1 cellular context compared by ENCODE assay signal in the genomic region with DNA sequence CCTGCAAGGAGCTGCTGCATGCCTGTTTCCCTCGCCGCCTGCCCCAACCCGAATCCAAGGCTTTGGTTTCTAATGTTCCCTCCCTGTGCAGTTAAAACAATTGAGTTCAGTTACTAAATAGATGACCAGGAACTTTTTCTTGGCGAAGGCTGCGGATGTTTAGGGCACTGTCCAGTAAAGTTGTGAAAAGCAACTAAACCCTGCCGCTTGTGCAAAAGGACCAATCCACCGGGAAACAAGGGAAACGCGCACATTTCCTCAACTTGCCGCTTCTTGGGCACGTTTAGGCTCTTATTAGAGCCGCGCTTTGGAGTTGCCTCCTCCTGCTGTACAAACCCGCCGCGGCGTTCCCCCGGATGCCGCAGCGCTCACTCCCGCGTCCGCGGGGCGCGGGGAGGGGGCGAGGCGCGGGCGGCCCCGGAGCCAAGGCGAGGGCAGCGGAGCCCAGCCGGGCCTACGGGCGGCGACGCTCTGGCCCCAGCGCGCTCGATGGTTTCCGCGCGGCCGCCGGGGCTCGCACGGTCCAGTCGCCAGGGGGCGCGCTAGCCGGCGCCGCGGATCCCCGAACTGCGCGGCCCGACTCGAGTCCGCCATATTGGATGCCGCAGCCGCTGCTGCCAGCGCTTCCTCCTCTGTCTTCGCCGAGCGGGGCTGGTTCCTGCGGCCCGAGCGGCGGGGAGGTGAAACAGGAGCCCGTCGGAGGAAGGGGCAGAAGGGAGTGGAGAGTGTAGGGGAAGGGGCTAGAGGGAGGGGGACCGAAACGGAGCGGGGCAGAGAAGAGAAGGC.
TF ChIP-seq lines count a peak whose summit lies in the region.

Gene SCAF8 (plus strand): TSS at position 593 of the 786 bp plus-strand sequence. CDS start 485 bp downstream, outside the sequence.

TF ChIP-seq in HepG2, 621 proteins besides CTCF, POLR2A, EP300 and RAD21 (continued from another document and continues in another):
- TF ChIP-seq KIAA2018 (CRISPR knock-in tag; IDR thresholded peaks at IDR 0.05; ENCODE audit: borderline replicate concordance) (no peak), SMARCC2 (IDR thresholded peaks at IDR 0.05) (no peak), ZNF564 (CRISPR knock-in tag; IDR thresholded peaks at IDR 0.05) (no peak; the same call in 1 of the 2 replicates), YEATS2 (CRISPR knock-in tag; IDR thresholded peaks at IDR 0.05; ENCODE audit: borderline replicate concordance) (no peak), ZNF543 (CRISPR knock-in tag; IDR thresholded peaks at IDR 0.05) (peak; percentile 12; the same call in 1 of the 2 replicates), NR3C1 (CRISPR knock-in tag; IDR thresholded peaks at IDR 0.05) (no peak), ZNF720 (CRISPR knock-in tag; IDR thresholded peaks at IDR 0.05) (no peak), GABPB1 (CRISPR knock-in tag; IDR thresholded peaks at IDR 0.05) (peak; percentile 70), FOXO1 (CRISPR knock-in tag; IDR thresholded peaks at IDR 0.05) (no peak), ZNF7 (CRISPR knock-in tag; IDR thresholded peaks at IDR 0.05) (no peak), NFE2L1 (CRISPR knock-in tag; IDR thresholded peaks at IDR 0.05; ENCODE audit: borderline replicate concordance) (no peak), KLF16 (CRISPR knock-in tag; IDR thresholded peaks at IDR 0.05) (no peak), ZMYM2 (CRISPR knock-in tag; IDR thresholded peaks at IDR 0.05) (no peak), SIX1 (CRISPR knock-in tag; IDR thresholded peaks at IDR 0.05; ENCODE audit: borderline replicate concordance) (no peak), PAX8 (CRISPR knock-in tag; IDR thresholded peaks at IDR 0.05; ENCODE audit: borderline replicate concordance) (peak; percentile 68; the same call in 1 of the 2 replicates), SIN3B (IDR thresholded peaks at IDR 0.05; ENCODE audit: low read length) (0 out of 2 replicates have a peak, but pooled peaks have one; percentile 44), ZSCAN29 (CRISPR knock-in tag; conservative IDR thresholded peaks at IDR 0.05) (peak; percentile 84), ZNF292 (CRISPR knock-in tag; IDR thresholded peaks at IDR 0.05; ENCODE audit: borderline replicate concordance, low read depth) (no peak), HINFP (CRISPR knock-in tag; IDR thresholded peaks at IDR 0.05; ENCODE audit: low read depth) (peak; percentile 97), NCOA2 (CRISPR knock-in tag; IDR thresholded peaks at IDR 0.05) (no peak), CREB3 (CRISPR knock-in tag; IDR thresholded peaks at IDR 0.05) (no peak; the same call in 1 of the 2 replicates), ISX (CRISPR knock-in tag; conservative IDR thresholded peaks at IDR 0.05) (0 out of 2 replicates have a peak, but pooled peaks have one; percentile 32), U2AF2 (IDR thresholded peaks at IDR 0.05; ENCODE audit: low read depth, low read length) (no peak), ZNF737 (CRISPR knock-in tag; IDR thresholded peaks at IDR 0.05; ENCODE audit: borderline replicate concordance) (no peak), NFYC (CRISPR knock-in tag; IDR thresholded peaks at IDR 0.05) (peak; percentile 11; the same call in 1 of the 2 replicates), PRMT3 (CRISPR knock-in tag; IDR thresholded peaks at IDR 0.05; ENCODE audit: borderline replicate concordance, low read depth) (peak; percentile 91; the same call in 1 of the 2 replicates), FOSL2 (CRISPR knock-in tag; IDR thresholded peaks at IDR 0.05) (0 out of 2 replicates have a peak, but pooled peaks have one; percentile 19), CBX1 (IDR thresholded peaks at IDR 0.05; ENCODE audit: low read depth) (peak; percentile 25), TBX3 (IDR thresholded peaks at IDR 0.05; ENCODE audit: borderline replicate concordance) (no peak), ZNF274 (CRISPR knock-in tag; IDR thresholded peaks at IDR 0.05) (peak; percentile 56; the same call in 1 of the 2 replicates), ZC3H4 (CRISPR knock-in tag; IDR thresholded peaks at IDR 0.05; ENCODE audit: borderline replicate concordance) (0 out of 2 replicates have a peak, but pooled peaks have one; percentile 70), RFX5 (IDR thresholded peaks at IDR 0.05; ENCODE audit: low read depth, low read length) (no peak)
- TF ChIP-seq, protein P1, sequence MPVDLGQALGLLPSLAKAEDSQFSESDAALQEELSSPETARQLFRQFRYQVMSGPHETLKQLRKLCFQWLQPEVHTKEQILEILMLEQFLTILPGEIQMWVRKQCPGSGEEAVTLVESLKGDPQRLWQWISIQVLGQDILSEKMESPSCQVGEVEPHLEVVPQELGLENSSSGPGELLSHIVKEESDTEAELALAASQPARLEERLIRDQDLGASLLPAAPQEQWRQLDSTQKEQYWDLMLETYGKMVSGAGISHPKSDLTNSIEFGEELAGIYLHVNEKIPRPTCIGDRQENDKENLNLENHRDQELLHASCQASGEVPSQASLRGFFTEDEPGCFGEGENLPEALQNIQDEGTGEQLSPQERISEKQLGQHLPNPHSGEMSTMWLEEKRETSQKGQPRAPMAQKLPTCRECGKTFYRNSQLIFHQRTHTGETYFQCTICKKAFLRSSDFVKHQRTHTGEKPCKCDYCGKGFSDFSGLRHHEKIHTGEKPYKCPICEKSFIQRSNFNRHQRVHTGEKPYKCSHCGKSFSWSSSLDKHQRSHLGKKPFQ (CRISPR knock-in tag; IDR thresholded peaks at IDR 0.05; ENCODE audit: insufficient replicate concordance) = no peak
- TF ChIP-seq, protein P2, sequence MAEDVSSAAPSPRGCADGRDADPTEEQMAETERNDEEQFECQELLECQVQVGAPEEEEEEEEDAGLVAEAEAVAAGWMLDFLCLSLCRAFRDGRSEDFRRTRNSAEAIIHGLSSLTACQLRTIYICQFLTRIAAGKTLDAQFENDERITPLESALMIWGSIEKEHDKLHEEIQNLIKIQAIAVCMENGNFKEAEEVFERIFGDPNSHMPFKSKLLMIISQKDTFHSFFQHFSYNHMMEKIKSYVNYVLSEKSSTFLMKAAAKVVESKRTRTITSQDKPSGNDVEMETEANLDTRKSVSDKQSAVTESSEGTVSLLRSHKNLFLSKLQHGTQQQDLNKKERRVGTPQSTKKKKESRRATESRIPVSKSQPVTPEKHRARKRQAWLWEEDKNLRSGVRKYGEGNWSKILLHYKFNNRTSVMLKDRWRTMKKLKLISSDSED (CRISPR knock-in tag; IDR thresholded peaks at IDR 0.05) = no peak
- TF ChIP-seq, protein P3, sequence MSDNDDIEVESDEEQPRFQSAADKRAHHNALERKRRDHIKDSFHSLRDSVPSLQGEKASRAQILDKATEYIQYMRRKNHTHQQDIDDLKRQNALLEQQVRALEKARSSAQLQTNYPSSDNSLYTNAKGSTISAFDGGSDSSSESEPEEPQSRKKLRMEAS (IDR thresholded peaks at IDR 0.05) = peak; percentile 47; the same call in 1 of the 2 replicates
- TF ChIP-seq, protein P4, sequence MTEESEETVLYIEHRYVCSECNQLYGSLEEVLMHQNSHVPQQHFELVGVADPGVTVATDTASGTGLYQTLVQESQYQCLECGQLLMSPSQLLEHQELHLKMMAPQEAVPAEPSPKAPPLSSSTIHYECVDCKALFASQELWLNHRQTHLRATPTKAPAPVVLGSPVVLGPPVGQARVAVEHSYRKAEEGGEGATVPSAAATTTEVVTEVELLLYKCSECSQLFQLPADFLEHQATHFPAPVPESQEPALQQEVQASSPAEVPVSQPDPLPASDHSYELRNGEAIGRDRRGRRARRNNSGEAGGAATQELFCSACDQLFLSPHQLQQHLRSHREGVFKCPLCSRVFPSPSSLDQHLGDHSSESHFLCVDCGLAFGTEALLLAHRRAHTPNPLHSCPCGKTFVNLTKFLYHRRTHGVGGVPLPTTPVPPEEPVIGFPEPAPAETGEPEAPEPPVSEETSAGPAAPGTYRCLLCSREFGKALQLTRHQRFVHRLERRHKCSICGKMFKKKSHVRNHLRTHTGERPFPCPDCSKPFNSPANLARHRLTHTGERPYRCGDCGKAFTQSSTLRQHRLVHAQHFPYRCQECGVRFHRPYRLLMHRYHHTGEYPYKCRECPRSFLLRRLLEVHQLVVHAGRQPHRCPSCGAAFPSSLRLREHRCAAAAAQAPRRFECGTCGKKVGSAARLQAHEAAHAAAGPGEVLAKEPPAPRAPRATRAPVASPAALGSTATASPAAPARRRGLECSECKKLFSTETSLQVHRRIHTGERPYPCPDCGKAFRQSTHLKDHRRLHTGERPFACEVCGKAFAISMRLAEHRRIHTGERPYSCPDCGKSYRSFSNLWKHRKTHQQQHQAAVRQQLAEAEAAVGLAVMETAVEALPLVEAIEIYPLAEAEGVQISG (CRISPR knock-in tag; IDR thresholded peaks at IDR 0.05) = peak; percentile 99
- TF ChIP-seq, protein P5, sequence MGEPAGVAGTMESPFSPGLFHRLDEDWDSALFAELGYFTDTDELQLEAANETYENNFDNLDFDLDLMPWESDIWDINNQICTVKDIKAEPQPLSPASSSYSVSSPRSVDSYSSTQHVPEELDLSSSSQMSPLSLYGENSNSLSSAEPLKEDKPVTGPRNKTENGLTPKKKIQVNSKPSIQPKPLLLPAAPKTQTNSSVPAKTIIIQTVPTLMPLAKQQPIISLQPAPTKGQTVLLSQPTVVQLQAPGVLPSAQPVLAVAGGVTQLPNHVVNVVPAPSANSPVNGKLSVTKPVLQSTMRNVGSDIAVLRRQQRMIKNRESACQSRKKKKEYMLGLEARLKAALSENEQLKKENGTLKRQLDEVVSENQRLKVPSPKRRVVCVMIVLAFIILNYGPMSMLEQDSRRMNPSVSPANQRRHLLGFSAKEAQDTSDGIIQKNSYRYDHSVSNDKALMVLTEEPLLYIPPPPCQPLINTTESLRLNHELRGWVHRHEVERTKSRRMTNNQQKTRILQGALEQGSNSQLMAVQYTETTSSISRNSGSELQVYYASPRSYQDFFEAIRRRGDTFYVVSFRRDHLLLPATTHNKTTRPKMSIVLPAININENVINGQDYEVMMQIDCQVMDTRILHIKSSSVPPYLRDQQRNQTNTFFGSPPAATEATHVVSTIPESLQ (CRISPR knock-in tag; conservative IDR thresholded peaks at IDR 0.05) = 0 out of 2 replicates have a peak, but pooled peaks have one; percentile 69
